In the genomic region with DNA sequence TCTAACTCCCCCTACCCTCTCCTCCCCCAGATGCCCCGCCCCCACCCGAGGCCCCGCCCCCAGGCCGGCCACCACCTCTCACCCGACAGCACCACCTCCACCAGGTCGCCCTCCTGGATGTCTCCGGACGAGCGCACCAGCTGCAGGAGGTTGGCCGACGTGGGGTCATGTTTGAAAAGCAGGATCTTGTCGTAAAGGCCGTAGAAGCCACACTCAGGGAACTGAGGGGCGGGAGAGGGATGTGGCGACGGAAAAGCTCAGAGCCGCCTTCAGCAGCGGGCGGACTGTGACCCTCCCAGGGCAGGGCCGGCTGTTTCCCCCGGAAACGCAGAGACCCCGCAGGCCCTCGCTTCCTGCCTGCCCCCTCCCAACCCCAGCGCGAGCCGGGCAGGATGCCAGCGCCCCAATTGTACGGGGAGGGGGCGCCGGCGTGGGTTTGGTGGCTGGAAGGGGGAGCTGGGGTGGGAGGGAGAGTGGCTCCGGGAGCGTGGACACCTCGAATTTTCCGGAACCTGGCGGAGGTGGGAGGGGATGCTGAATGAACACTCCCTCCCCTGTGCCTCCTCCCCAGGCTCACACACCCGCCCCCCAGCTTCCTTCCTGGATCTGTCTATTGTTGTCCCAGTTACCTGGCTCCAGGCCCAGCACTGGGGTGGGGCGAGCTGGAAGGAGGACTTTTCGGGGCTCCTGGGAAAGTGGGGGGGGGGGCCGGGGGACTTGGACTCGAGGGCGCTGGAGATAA, we compare ENCODE assay signal across 8 cellular contexts. TPM values are rescaled to one million over a fixed set of nuclear protein-coding genes. Genes with fewer than 3 reads are reported as not detected.
A peak's percentile ranks its signal among the peaks of the same experiment; 100 is the strongest.
DNase-seq lines count a peak whose midpoint lies in the region; ATAC-seq and TF ChIP-seq lines count a peak whose summit lies in the region.

No MANE protein-coding gene starts in this region.

- POLR2A ChIA-PET in AG04449 (lab: Yijun Ruan, JAX) = interaction anchor here (0.6 to 1.6 kb wide), 2 partner anchors 26 to 74 kb away, joined by 3 to 6 read pairs; partner anchors contain the start of gene SLC1A5

- CTCF ChIA-PET in AG04449 (lab: Yijun Ruan, JAX) = interaction anchor here (0.7 to 5.7 kb wide), 5 partner anchors 10 to 100 kb away, joined by 3 to 116 read pairs (median 18); no protein-coding TSS in a partner anchor

- TF ChIP-seq CTCF in AG04449 (IDR thresholded peaks at IDR 0.05; ENCODE audit: insufficient read depth, low read length, missing control alignments) = no peak

- peaks cover 47% of the 10 kb centered on the region for H3K4me1 ChIP-seq in mononuclear cell (ENCODE audit: insufficient read depth, low read length)

- no peaks in the 10 kb centered on the region for H3K27me3 ChIP-seq in mononuclear cell (ENCODE audit: insufficient read depth, low read length)

- ATAC-seq in GM18873 (IDR thresholded peaks at IDR 0.05; ENCODE audit: low FRiP score, unreplicated experiment) = no peak

- no peak for DNase-seq in AG04449 (ENCODE audit: low read depth, low spot score)
- peak; percentile 94 for DNase-seq in H4 (ENCODE audit: low spot score)
- DNase-seq in NCI-H748 (lab: John Stamatoyannopoulos, UW; ENCODE audit: unreplicated experiment) = peak; percentile 92
- DNase-seq in activated CD8-positive, alpha-beta memory T cell treated with anti-CD3 and anti-CD28 coated beads, Interleukin-2, amount 50 U/mL, for 4 hours = peak; percentile 70
- peak; percentile 80 for DNase-seq in epidermal melanocyte (ENCODE audit: insufficient read length, low spot score)
- DNase-seq in stimulated activated CD8-positive, alpha-beta memory T cell treated with anti-CD3 and anti-CD28 coated beads, Interleukin-4, amount 100 ng/mL, for 24 hours (ENCODE audit: low read depth) = peak; percentile 50

- H3K4me3 ChIP-seq in AG04449 (ENCODE audit: low read depth, low read length) = peak overlapping the region; percentile 62
- H3K4me3 ChIP-seq in mononuclear cell (ENCODE audit: low read length) = peak overlapping the region; percentile 88

- H3K9me3 ChIP-seq in mononuclear cell (ENCODE audit: low read depth, low read length) = no peaks in the 10 kb centered on the region

RNA-seq across cellular contexts. Expression of gene PRKD2, which starts 3.0 kb away (rescaled TPM):
- 14.3 and 18.0 TPM in 2 replicates for total RNA-seq in H4 (2014; rRNA removed; shearing (Covaris generic))
- 25.2 TPM for total RNA-seq in mononuclear cell

RNA-seq across cellular contexts. Expression of gene FKRP, which starts 31.9 kb away (rescaled TPM):
- total RNA-seq in H4 (2014; rRNA removed; shearing (Covaris generic)) = 16.2 and 33.4 TPM in 2 replicates
- total RNA-seq in mononuclear cell = 12.4 TPM

RNA-seq across cellular contexts. Expression of gene STRN4, which starts 32.3 kb away (rescaled TPM):
- 29.9 and 33.5 TPM in 2 replicates for total RNA-seq in H4 (2014; rRNA removed; shearing (Covaris generic))
- 66.0 TPM for total RNA-seq in mononuclear cell

RNA-seq across cellular contexts. Expression of gene DACT3, which starts 53.0 kb away (rescaled TPM):
- total RNA-seq in H4 (2014; rRNA removed; shearing (Covaris generic)) = 0.56 and 0.78 TPM in 2 replicates
- total RNA-seq in mononuclear cell = 0.63 TPM
